In genomic region chr6:81130071-81130470, GRCh38 we compare ENCODE assay signal across 22 cellular contexts.
DNase-seq lines count a peak whose midpoint lies in the region; ATAC-seq, FAIRE-seq and TF ChIP-seq lines count a peak whose summit lies in the region.
"Had no signal": no experiment of that assay in that cellular context is flagged by ENCODE, and none has a peak within 500 bp of the region (broad histone marks: within the 10 kb centered on the region; RNA-seq: fewer than 3 reads in every experiment).

No MANE protein-coding gene starts in this region.

- BruUV-seq in HepG2 (replicated peaks; lab: Mats Ljungman, UMichigan) = no TSS peak

- TF ChIP-seq CTCF in HepG2 (CRISPR knock-in tag; IDR thresholded peaks at IDR 0.05) (no peak), right lobe of liver (IDR thresholded peaks at IDR 0.05) (no peak), suprapubic skin (IDR thresholded peaks at IDR 0.05) (no peak)

- no peak overlapping the region for H3K9ac ChIP-seq in HepG2 (ENCODE audit: insufficient read depth, low read depth, low read length)
- H3K9ac ChIP-seq: BLaER1 treated with 17β-estradiol and CSF1 and Interleukin-3, amounts not matched to agents 10 nM and 100 nM had no signal

- in situ Hi-C loops in HepG2 (cut with HindIII; ENCODE audit: extremely low pct_ligation_motif_present, low pct_unique_long_range_greater_than_20kb) = no loop called here

- H3K79me2 ChIP-seq in HepG2 (ENCODE audit: insufficient read depth, low read length) = no peaks in the 10 kb centered on the region

- ATAC-seq in HepG2 (no peak), right lobe of liver (no peak)
- ATAC-seq: GM23338, HCT116 had no signal

- no peak overlapping the region for H2AFZ ChIP-seq in HepG2 (ENCODE audit: low read length)
- H2AFZ ChIP-seq: GM23338 had no signal

- no peak overlapping the region for H3K4me3 ChIP-seq in HepG2 (replicated peaks in 1 of 3; ENCODE audit: insufficient read depth in 1 of 3, low read depth in 2 of 3, low read length in 3 of 3)
- no peak overlapping the region for H3K4me3 ChIP-seq in right lobe of liver
- no peak overlapping the region for H3K4me3 ChIP-seq in suprapubic skin
- H3K4me3 ChIP-seq: BLaER1 treated with 17β-estradiol and CSF1 and Interleukin-3, amounts not matched to agents 10 nM and 100 nM; GM23338 had no signal

- DNase-seq in HepG2 (ENCODE audit: low spot score) (no peak), right lobe of liver (no peak), dedifferentiated amniotic fluid mesenchymal stem cell (ENCODE audit: extremely low spot score) (peak; percentile 31), fibroblast of peridontal ligament (ENCODE audit: extremely low read depth) (peak; percentile 12), NCI-H1417 (lab: John Stamatoyannopoulos, UW) (no peak), suprapubic skin (ENCODE audit: low spot score in 2 of 2) (no peak)
- DNase-seq: AML-193; BE2C; Calu3; CD4-positive, alpha-beta T cell; COR-L47; DMS53; DMS79 treated with DMSO at 0.1 percent for 48 hours; GF-D8; H9 had no signal

- H4K20me1 ChIP-seq in HepG2 (ENCODE audit: insufficient read depth, low read length) = no peaks in the 10 kb centered on the region
- H4K20me1 ChIP-seq: BLaER1 treated with 17β-estradiol and CSF1 and Interleukin-3, amounts not matched to agents 10 nM and 100 nM had no signal

- TF ChIP-seq EP300 in HepG2 (IDR thresholded peaks at IDR 0.05; ENCODE audit: low read depth in 2 of 2, low read length in 2 of 2) (no peak), HepG2 (CRISPR knock-in tag; IDR thresholded peaks at IDR 0.05; ENCODE audit: borderline replicate concordance) (no peak), suprapubic skin (IDR thresholded peaks at IDR 0.05) (no peak)

- intact Hi-C loops in HepG2 (cut with micrococcal nuclease; ENCODE audit: unreplicated experiment) (no loop called here), right lobe of liver (cut with DNase I) (no loop called here)

- POLR2A ChIA-PET in HepG2 (lab: Yijun Ruan, JAX) = no interaction called here

- WGBS in HepG2 (ENCODE audit: low lambda C conversion rate) = 0% methylated on average over 2 of the region's 2 CpGs
- WGBS in right lobe of liver (ENCODE audit: insufficient coverage, low coverage, low lambda C conversion rate, missing lambda C conversion rate) = 42% methylated on average over 2 of the region's 2 CpGs
- whole genome bisulfite sequencing in suprapubic skin = 49% methylated on average over 2 of the region's 2 CpGs

- no peak overlapping the region for H3K4me2 ChIP-seq in HepG2 (ENCODE audit: low read depth, low read length)
- H3K4me2 ChIP-seq: BLaER1 treated with 17β-estradiol and CSF1 and Interleukin-3, amounts not matched to agents 10 nM and 100 nM; GM23338 had no signal

- H3K36me3 ChIP-seq in HepG2 (replicated peaks in 1 of 2; ENCODE audit: control insufficient read depth in 1 of 2, insufficient read depth in 2 of 2, low read length in 2 of 2) (no peaks in the 10 kb centered on the region), right lobe of liver (no peaks in the 10 kb centered on the region), suprapubic skin (no peaks in the 10 kb centered on the region)
- H3K36me3 ChIP-seq: BE2C; BLaER1 treated with 17β-estradiol and CSF1 and Interleukin-3, amounts not matched to agents 10 nM and 100 nM had no signal

- CTCF ChIA-PET in HepG2 (lab: Yijun Ruan, JAX; ENCODE audit: low intra/inter-chr PET ratio, low total read pairs) = no interaction called here

- H3K27me3 ChIP-seq in HepG2 (ENCODE audit: control insufficient read depth in 1 of 2, insufficient read depth in 2 of 2, low read length in 2 of 2) = no peaks in the 10 kb centered on the region
- no peaks in the 10 kb centered on the region for H3K27me3 ChIP-seq in right lobe of liver
- no peaks in the 10 kb centered on the region for H3K27me3 ChIP-seq in suprapubic skin
- H3K27me3 ChIP-seq: BE2C; BLaER1 treated with 17β-estradiol and CSF1 and Interleukin-3, amounts not matched to agents 10 nM and 100 nM had no signal

- FAIRE-seq in HepG2 (lab: Jason Lieb, UNC) = no peak
- FAIRE-seq: A204.1, GM12891, GM18507 had no signal

- H3K4me1 ChIP-seq in HepG2 (ENCODE audit: insufficient read depth, low read length) (no peaks in the 10 kb centered on the region), right lobe of liver (no peaks in the 10 kb centered on the region), suprapubic skin (no peaks in the 10 kb centered on the region)
- H3K4me1 ChIP-seq: BLaER1 treated with 17β-estradiol and CSF1 and Interleukin-3, amounts not matched to agents 10 nM and 100 nM had no signal

- no peak for TF ChIP-seq POLR2A in HepG2 (IDR thresholded peaks at IDR 0.05; ENCODE audit: insufficient read depth in 1 of 2, low read depth in 2 of 2, low read length in 2 of 2)
- TF ChIP-seq POLR2A in right lobe of liver (IDR thresholded peaks at IDR 0.05) = no peak
- no peak for TF ChIP-seq POLR2A in suprapubic skin (IDR thresholded peaks at IDR 0.05)

- TF ChIP-seq RAD21 in HepG2 (CRISPR knock-in tag; IDR thresholded peaks at IDR 0.05) = no peak

- no peak overlapping the region for H3K27ac ChIP-seq in HepG2 (ENCODE audit: extremely low read length, insufficient read depth, low read length)
- no peak overlapping the region for H3K27ac ChIP-seq in right lobe of liver
- no peak overlapping the region for H3K27ac ChIP-seq in suprapubic skin
- H3K27ac ChIP-seq: 22Rv1; BLaER1 treated with 17β-estradiol and CSF1 and Interleukin-3, amounts not matched to agents 10 nM and 100 nM had no signal

- H3K9me3 ChIP-seq in HepG2 (ENCODE audit: low read length) (peaks cover 11% of the 10 kb centered on the region; the same call in 1 of the 2 replicates), right lobe of liver (no peaks in the 10 kb centered on the region), suprapubic skin (no peaks in the 10 kb centered on the region)
- H3K9me3 ChIP-seq: BE2C; BLaER1 treated with 17β-estradiol and CSF1 and Interleukin-3, amounts not matched to agents 10 nM and 100 nM had no signal

TF ChIP-seq in HepG2, 621 proteins besides CTCF, POLR2A, EP300 and RAD21:
- TF ChIP-seq GMEB1 (CRISPR knock-in tag; IDR thresholded peaks at IDR 0.05; ENCODE audit: borderline replicate concordance) = no peak
- TF ChIP-seq MNT (IDR thresholded peaks at IDR 0.05) = peak; percentile 71
- TF ChIP-seq PHF21A (CRISPR knock-in tag; IDR thresholded peaks at IDR 0.05) = no peak
- no peak for TF ChIP-seq POLR2AphosphoS5 (IDR thresholded peaks at IDR 0.05; ENCODE audit: low read depth, low read length)
- no peak for TF ChIP-seq ZNF350 (CRISPR knock-in tag; IDR thresholded peaks at IDR 0.05; ENCODE audit: borderline replicate concordance, low read depth)
- TF ChIP-seq KAT7 (CRISPR knock-in tag; IDR thresholded peaks at IDR 0.05; ENCODE audit: borderline replicate concordance) = no peak
- no peak for TF ChIP-seq ZBTB20 (CRISPR knock-in tag; IDR thresholded peaks at IDR 0.05; ENCODE audit: borderline replicate concordance, low read depth)

Comparison
In these comparisons a context has a peak if more than half of its experiments do, and no peak if none do; other contexts are left out.
1. DNase-seq: peak in dedifferentiated amniotic fluid mesenchymal stem cell (single experiment) and fibroblast of peridontal ligament (single experiment); none in HepG2 (single experiment), right lobe of liver (0 of 3), NCI-H1417 (0 of 3) and suprapubic skin (0 of 2).